Comparison of ENCODE assay signal across 20 cellular contexts in genomic region chr14:74964787-74965769, GRCh38. TPM values are rescaled to one million over a fixed set of nuclear protein-coding genes. Genes with fewer than 3 reads are reported as not detected.
DNase-seq lines count a peak whose midpoint lies in the region; ATAC-seq, FAIRE-seq and TF ChIP-seq lines count a peak whose summit lies in the region.
"Had no signal": no experiment of that assay in that cellular context is flagged by ENCODE, and none has a peak within 500 bp of the region (broad histone marks: within the 10 kb centered on the region; RNA-seq: fewer than 3 reads in every experiment).

No MANE protein-coding gene starts in this region.

- peak overlapping the region; percentile 26; the same call in 1 of the 2 replicates for H3K9ac ChIP-seq in GM23248

- BruUV-seq in A673 (replicated peaks; lab: Mats Ljungman, UMichigan): no TSS peak

- no peak overlapping the region for H3K4me3 Mint-ChIP-seq in T-cell
- H3K4me3 Mint-ChIP-seq in activated CD4-positive, alpha-beta memory T cell treated with anti-CD3 and anti-CD28 coated beads, Interleukin-2, amount 10 ng/mL, durations not matched to agents 7 days and 5 days: no peak overlapping the region
- H3K4me3 Mint-ChIP-seq: activated T-helper 17 cell treated with anti-CD3 and anti-CD28 coated beads, Interleukin-2, amount 50 U/mL, for 72 hours; H9; WTC11 had no signal

- H3K4me3 ChIP-seq in A673 (ENCODE audit: low read depth, low read length, poor library complexity, severe bottlenecking): no peak overlapping the region
- H3K4me3 ChIP-seq in GM23248: no peak overlapping the region

- intact Hi-C loops in A673 (cut with micrococcal nuclease; ENCODE audit: unreplicated experiment): loop anchor here (5.0 kb wide), 1 partner anchor 213 kb away; no protein-coding TSS in a partner anchor

- CTCF ChIA-PET in A673 (lab: Charles Lee): interaction anchor here (0.6 kb wide), 1 partner anchor 16 kb away, joined by 6 read pairs; no protein-coding TSS in a partner anchor
- CTCF ChIA-PET in RWPE1 (lab: Yijun Ruan, JAX): interaction anchor here (0.6 to 1.2 kb wide), 4 partner anchors 8 to 789 kb away, joined by 3 to 4 read pairs (median 4); partner anchors contain the start of gene PGF
- CTCF ChIA-PET in T-cell (lab: Charles Lee): no interaction called here
- CTCF ChIA-PET in activated CD4-positive, alpha-beta memory T cell treated with anti-CD3 and anti-CD28 coated beads, Interleukin-2, amount 10 ng/mL, durations not matched to agents 7 days and 5 days (lab: Charles Lee): interaction anchor here (0.6 kb wide), 1 partner anchor 18 kb away, joined by 3 read pairs; no protein-coding TSS in a partner anchor

- peaks cover 0 to 6% (median 0%) of the 10 kb centered on the region in 3 donors for H3K4me1 Mint-ChIP-seq in T-cell
- H3K4me1 Mint-ChIP-seq in activated CD4-positive, alpha-beta memory T cell treated with anti-CD3 and anti-CD28 coated beads, Interleukin-2, amount 10 ng/mL, durations not matched to agents 7 days and 5 days: no peaks in the 10 kb centered on the region

- peaks cover 23% of the 10 kb centered on the region for H3F3A ChIP-seq in GM23248 (ENCODE audit: insufficient read depth)

- 45 to 49% methylated on average over 7 of the region's 7 CpGs for WGBS in GM23248 (ENCODE audit: low coverage in 1 of 2, low lambda C conversion rate in 2 of 2, missing lambda C conversion rate in 2 of 2), 2 experiments

- H3K79me2 ChIP-seq in GM23248 (ENCODE audit: insufficient read depth): no peaks in the 10 kb centered on the region

- POLR2A ChIA-PET in A673 (lab: Charles Lee; ENCODE audit: low non-redundant PET) (interaction anchor here (0.6 kb wide), 1 partner anchor 20 kb away, joined by 3 read pairs; no protein-coding TSS in a partner anchor), RWPE1 (lab: Yijun Ruan, JAX; ENCODE audit: low non-redundant PET) (no interaction called here), T-cell (lab: Charles Lee) (interaction anchor here in 1 of 2 donors (0.6 kb wide), 1 partner anchor 98 kb away, joined by 7 read pairs; no protein-coding TSS in a partner anchor)
- POLR2A ChIA-PET in activated CD4-positive, alpha-beta memory T cell treated with anti-CD3 and anti-CD28 coated beads, Interleukin-2, amount 10 ng/mL, durations not matched to agents 7 days and 5 days (lab: Charles Lee): interaction anchor here (1.1 to 1.9 kb wide), 3 partner anchors 10 to 42 kb away, joined by 3 to 6 read pairs (median 3); partner anchors contain the start of genes PGF and RPS6KL1

- 0 out of 2 replicates have a peak overlapping the region, but pooled peaks have one; percentile 6 for H2AFZ ChIP-seq in GM23248

- ATAC-seq in foreskin keratinocyte: peak; percentile 41
- ATAC-seq in T-cell (replicated peaks in 1 of 4): no peak
- ATAC-seq: activated T-helper 17 cell treated with anti-CD3 and anti-CD28 coated beads, Interleukin-2, amount 50 U/mL, for 72 hours; sciatic nerve; WTC11 had no signal

- in situ Hi-C loops in GM23248 (cut with MboI): no loop called here

- H3K4me2 ChIP-seq in GM23248 (ENCODE audit: unreplicated experiment): peak overlapping the region; percentile 7

- H3K27ac Mint-ChIP-seq in T-cell: no peak overlapping the region
- H3K27ac Mint-ChIP-seq in activated CD4-positive, alpha-beta memory T cell treated with anti-CD3 and anti-CD28 coated beads, Interleukin-2, amount 10 ng/mL, durations not matched to agents 7 days and 5 days: no peak overlapping the region
- H3K27ac Mint-ChIP-seq: WTC11 had no signal

- H3K4me1 ChIP-seq in A673 (ENCODE audit: insufficient read depth, low read length, poor library complexity, severe bottlenecking) (no peaks in the 10 kb centered on the region), GM23248 (ENCODE audit: insufficient read depth) (peaks cover 24% of the 10 kb centered on the region), foreskin keratinocyte (peaks cover 24% of the 10 kb centered on the region)

- no peaks in the 10 kb centered on the region for H4K20me1 ChIP-seq in GM23248 (ENCODE audit: insufficient read depth)

- peak overlapping the region; percentile 5 for H3K27ac ChIP-seq in A673 (ENCODE audit: low read depth, low read length, poor library complexity, severe bottlenecking)
- peak overlapping the region; percentile 84 for H3K27ac ChIP-seq in GM23248
- H3K27ac ChIP-seq in RWPE1: peak overlapping the region; percentile 81
- H3K27ac ChIP-seq in foreskin keratinocyte: peak overlapping the region; percentile 45
- H3K27ac ChIP-seq: neutrophil had no signal

- peaks cover 3 to 8% of the 10 kb centered on the region in 2 donors for H3K27me3 Mint-ChIP-seq in T-cell
- H3K27me3 Mint-ChIP-seq in activated CD4-positive, alpha-beta memory T cell treated with anti-CD3 and anti-CD28 coated beads, Interleukin-2, amount 10 ng/mL, durations not matched to agents 7 days and 5 days: peaks cover 32% of the 10 kb centered on the region

- peak; percentile 88 for DNase-seq in A673 (ENCODE audit: low spot score)
- peak; percentile 84 for DNase-seq in GM23248
- peak; percentile 61 for DNase-seq in RWPE1 (ENCODE audit: low spot score)
- no peak for DNase-seq in foreskin keratinocyte
- DNase-seq in central memory CD4-positive, alpha-beta T cell: no peak
- no peak for DNase-seq in urothelium cell line (ENCODE audit: low spot score)
- no peak for DNase-seq in T-cell
- no peak for DNase-seq in activated CD4-positive, alpha-beta memory T cell treated with anti-CD3 and anti-CD28 coated beads, Interleukin-2, amount 10 ng/mL, durations not matched to agents 7 days and 5 days
- DNase-seq: AML-193; H9; head of caudate nucleus; islet precursor cell; NCI-H2081 treated with DMSO at 0.1 percent for 48 hours; NCI-H69; stimulated activated CD4-positive, alpha-beta T cell treated with anti-CD3 and anti-CD28 coated beads, Interleukin-1b, Interleukin-23, amount 100 ng/mL, for 48 hours; T-helper 1 cell had no signal

- TF ChIP-seq CTCF in A673 (conservative IDR thresholded peaks at IDR 0.05; ENCODE audit: low read depth, low read length) (no peak), RWPE1 (conservative IDR thresholded peaks at IDR 0.05; ENCODE audit: low read depth) (no peak), foreskin keratinocyte (conservative IDR thresholded peaks at IDR 0.05) (no peak)

- no peaks in the 10 kb centered on the region for H3K36me3 ChIP-seq in A673 (ENCODE audit: insufficient read depth, low read length, poor library complexity, severe bottlenecking)
- no peaks in the 10 kb centered on the region for H3K36me3 ChIP-seq in GM23248 (ENCODE audit: low read depth)
- H3K36me3 ChIP-seq: neutrophil had no signal

- no peak for FAIRE-seq in urothelium cell line (lab: Jason Lieb, UNC)

- H3K9me2 ChIP-seq in GM23248 (ENCODE audit: insufficient read depth): no peaks in the 10 kb centered on the region

- H3K9me3 ChIP-seq in A673 (ENCODE audit: low read depth, low read length, poor library complexity, severe bottlenecking): no peaks in the 10 kb centered on the region
- H3K9me3 ChIP-seq in GM23248 (ENCODE audit: low read depth): no peaks in the 10 kb centered on the region
- H3K9me3 ChIP-seq: neutrophil had no signal

- H3K27me3 ChIP-seq in A673 (replicated peaks; ENCODE audit: insufficient read depth, low read depth, low read length, poor library complexity) (no peaks in the 10 kb centered on the region), GM23248 (replicated peaks; ENCODE audit: insufficient read depth) (no peaks in the 10 kb centered on the region), foreskin keratinocyte (no peaks in the 10 kb centered on the region)
- H3K27me3 ChIP-seq: neutrophil had no signal

- no peaks in the 10 kb centered on the region for H3K36me3 Mint-ChIP-seq in T-cell
- no peaks in the 10 kb centered on the region for H3K36me3 Mint-ChIP-seq in activated CD4-positive, alpha-beta memory T cell treated with anti-CD3 and anti-CD28 coated beads, Interleukin-2, amount 10 ng/mL, durations not matched to agents 7 days and 5 days (ENCODE audit: low read depth)
- H3K36me3 Mint-ChIP-seq: WTC11 had no signal

- H3K9me3 Mint-ChIP-seq in T-cell: no peaks in the 10 kb centered on the region
- no peaks in the 10 kb centered on the region for H3K9me3 Mint-ChIP-seq in activated CD4-positive, alpha-beta memory T cell treated with anti-CD3 and anti-CD28 coated beads, Interleukin-2, amount 10 ng/mL, durations not matched to agents 7 days and 5 days
- H3K9me3 Mint-ChIP-seq: activated T-helper 17 cell treated with anti-CD3 and anti-CD28 coated beads, Interleukin-2, amount 50 U/mL, for 72 hours; H9; WTC11 had no signal

RNA-seq across cellular contexts. Expression of gene PGF, which starts 9.7 kb away (rescaled TPM):
- total RNA-seq in A673 (2021) (32.2 and 48.1 TPM in 2 replicates), foreskin keratinocyte (28.8 and 31.5 TPM in 2 replicates), T-cell (under 1 TPM in 2 of 5 donors, not detected in 3; 0.09 to 0.29 TPM)
- total RNA-seq in GM23248 (2014; rRNA removed; shearing (Covaris generic)): 1.5 and 1.8 TPM in 2 replicates
- polyA plus RNA-seq in GM23248 (2016; fragmentation: Nextera tagmentation; extraction: Ambion mirVana) (1.1 and 2.1 TPM in 2 replicates), foreskin keratinocyte (29.1 and 31.7 TPM in 2 replicates)
- under 1 TPM; 0.23 to 0.38 TPM for total RNA-seq in activated CD4-positive, alpha-beta memory T cell treated with anti-CD3 and anti-CD28 coated beads, Interleukin-2, amount 10 ng/mL, durations not matched to agents 7 days and 5 days

RNA-seq across cellular contexts. Expression of gene EIF2B2, which starts 37.6 kb away (rescaled TPM):
- total RNA-seq in A673 (2021) (93.3 and 106 TPM in 2 replicates), foreskin keratinocyte (57.8 and 65.5 TPM in 2 replicates), T-cell (10 to 100 TPM; 19.4 to 31.5 (median 29.2) TPM)
- total RNA-seq in GM23248 (2014; rRNA removed; shearing (Covaris generic)): 18.6 and 40.6 TPM in 2 replicates
- polyA plus RNA-seq in GM23248 (2016; fragmentation: Nextera tagmentation; extraction: Ambion mirVana) (50.2 and 55.0 TPM in 2 replicates), foreskin keratinocyte (76.5 and 80.1 TPM in 2 replicates)
- total RNA-seq in activated CD4-positive, alpha-beta memory T cell treated with anti-CD3 and anti-CD28 coated beads, Interleukin-2, amount 10 ng/mL, durations not matched to agents 7 days and 5 days: 10 to 100 TPM; 63.7 to 64.0 TPM

RNA-seq across cellular contexts. Expression of gene RPS6KL1, which starts 42.0 kb away (rescaled TPM):
- total RNA-seq in A673 (2021) (0.80 and 1.0 TPM in 2 replicates), foreskin keratinocyte (2.8 and 3.1 TPM in 2 replicates), T-cell (10 to 100 TPM in 1 of 5 donors, 1 to 10 TPM in 4; 3.2 to 15.3 (median 6.2) TPM)
- total RNA-seq in GM23248 (2014; rRNA removed; shearing (Covaris generic)): 0.38 and 1.4 TPM in 2 replicates
- polyA plus RNA-seq in GM23248 (2016; fragmentation: Nextera tagmentation; extraction: Ambion mirVana) (0.23 TPM in 1 of 2 replicates, not detected in the other), foreskin keratinocyte (1.5 and 2.1 TPM in 2 replicates)
- total RNA-seq in activated CD4-positive, alpha-beta memory T cell treated with anti-CD3 and anti-CD28 coated beads, Interleukin-2, amount 10 ng/mL, durations not matched to agents 7 days and 5 days: 1 to 10 TPM; 3.6 to 3.8 TPM

Comparison
In these comparisons a context has a peak if more than half of its experiments do, and no peak if none do; other contexts are left out.
1. DNase-seq: peak in A673 (single experiment), GM23248 (single experiment) and RWPE1 (single experiment); none in foreskin keratinocyte (0 of 2), central memory CD4-positive, alpha-beta T cell (single experiment), urothelium cell line (single experiment), T-cell (0 of 34) and activated CD4-positive, alpha-beta memory T cell treated with anti-CD3 and anti-CD28 coated beads, Interleukin-2, amount 10 ng/mL, durations not matched to agents 7 days and 5 days (single experiment).
2. H3K27ac ChIP-seq: peak in every context shown above with its lines; median percentile 84 in GM23248; 81 in RWPE1; 45 in foreskin keratinocyte; 5 in A673.
3. RNA of gene PGF, which starts 9.7 kb away (total RNA-seq): 32.2 to 48.1 TPM in A673 and 28.8 to 31.5 TPM in foreskin keratinocyte; 1.5 to 1.8 TPM in GM23248, 0.23 to 0.38 TPM in activated CD4-positive, alpha-beta memory T cell treated with anti-CD3 and anti-CD28 coated beads, Interleukin-2, amount 10 ng/mL, durations not matched to agents 7 days and 5 days and 0.09 to 0.29 TPM in T-cell; every median in the first group is over 10 times any median in the second.
4. CTCF ChIA-PET loops: an anchor here in A673 (0.6 kb wide), RWPE1 (0.6 to 1.2 kb wide) and activated CD4-positive, alpha-beta memory T cell treated with anti-CD3 and anti-CD28 coated beads, Interleukin-2, amount 10 ng/mL, durations not matched to agents 7 days and 5 days (0.6 kb wide); none called in T-cell.